8 cellular contexts compared by ENCODE assay signal in genomic region chr5:177600458-177601018, GRCh38. TPM values are rescaled to one million over a fixed set of nuclear protein-coding genes. Genes with fewer than 3 reads are reported as not detected.
DNase-seq lines count a peak whose midpoint lies in the region; ATAC-seq and TF ChIP-seq lines count a peak whose summit lies in the region.

No MANE protein-coding gene starts in this region.

- H3K9me3 ChIP-seq in OCI-LY7 (ENCODE audit: low read length) (no peaks in the 10 kb centered on the region), duodenal mucosa (ENCODE audit: control insufficient read depth in 1 of 2, low read length in 2 of 2) (no peaks in the 10 kb centered on the region), mucosa of stomach (ENCODE audit: control insufficient read depth, low read length) (no peaks in the 10 kb centered on the region)

- TF ChIP-seq CTCF in OCI-LY7 (conservative IDR thresholded peaks at IDR 0.05; ENCODE audit: low read length) = no peak

- CTCF ChIA-PET in OCI-LY7 (lab: Charles Lee; ENCODE audit: unreplicated experiment) = no interaction called here

- H3K4me3 ChIP-seq in OCI-LY7 (ENCODE audit: low read depth, low read length, poor library complexity, severe bottlenecking) = peak overlapping the region; percentile 74
- peak overlapping the region; percentile 77 to 86 for H3K4me3 ChIP-seq in duodenal mucosa (ENCODE audit: low read depth in 1 of 2, low read length in 2 of 2)
- peak overlapping the region; percentile 53 for H3K4me3 ChIP-seq in mucosa of stomach (ENCODE audit: low read length)

- H3K79me2 ChIP-seq in OCI-LY7 (ENCODE audit: insufficient read depth, low read depth, low read length) = 0 out of 2 replicates have a peak, but pooled peaks cover 6% of the 10 kb centered on the region

- H3K4me2 ChIP-seq in OCI-LY7 (ENCODE audit: low read length) = peak overlapping the region; percentile 93

- H3K27ac ChIP-seq in OCI-LY7 (ENCODE audit: low read depth, low read length, poor library complexity, severe bottlenecking) = peak overlapping the region; percentile 47
- H3K27ac ChIP-seq in duodenal mucosa (ENCODE audit: low read depth, low read length) = peak overlapping the region; percentile 50

- no peaks in the 10 kb centered on the region for H4K20me1 ChIP-seq in OCI-LY7 (ENCODE audit: insufficient read depth, low read length)

- H3K36me3 ChIP-seq in OCI-LY7 (ENCODE audit: insufficient read depth, low read length) = peaks cover 16% of the 10 kb centered on the region
- peaks cover 6 to 15% of the 10 kb centered on the region in 2 donors for H3K36me3 ChIP-seq in duodenal mucosa (ENCODE audit: control insufficient read depth in 1 of 2, insufficient read depth in 2 of 2, low read length in 2 of 2)
- H3K36me3 ChIP-seq in mucosa of stomach (ENCODE audit: control insufficient read depth, insufficient read depth, low read length) = peaks cover 2% of the 10 kb centered on the region

- H2AFZ ChIP-seq in OCI-LY7 (ENCODE audit: low read length) = peak overlapping the region; percentile 41; the same call in 1 of the 2 replicates

- H3K4me1 ChIP-seq in OCI-LY7 (ENCODE audit: insufficient read depth, low read length, poor library complexity, severe bottlenecking) = peaks cover 15% of the 10 kb centered on the region
- peaks cover 21 to 29% of the 10 kb centered on the region in 2 donors for H3K4me1 ChIP-seq in duodenal mucosa (ENCODE audit: control insufficient read depth in 1 of 2, insufficient read depth in 2 of 2, low read length in 2 of 2)
- peaks cover 24% of the 10 kb centered on the region for H3K4me1 ChIP-seq in mucosa of stomach (ENCODE audit: control insufficient read depth, insufficient read depth, low read length)

- peak; percentile 76 for DNase-seq in NOMO-1 treated with DMSO at 0.1 percent for 48 hours (lab: John Stamatoyannopoulos, UW; ENCODE audit: unreplicated experiment)
- DNase-seq in NOMO-1 treated with dmso at 0.1 percent for 144 hours (lab: John Stamatoyannopoulos, UW; ENCODE audit: unreplicated experiment) = no peak
- peak; percentile 56 for DNase-seq in OCI-LY7 (ENCODE audit: low spot score)
- no peak for DNase-seq in amniotic stem cell (lab: John Stamatoyannopoulos, UW)

- H3K27me3 ChIP-seq in duodenal mucosa (ENCODE audit: control insufficient read depth in 1 of 2, insufficient read depth in 2 of 2, low read length in 2 of 2) = no peaks in the 10 kb centered on the region
- H3K27me3 ChIP-seq in mucosa of stomach (ENCODE audit: control insufficient read depth, insufficient read depth, low read length) = no peaks in the 10 kb centered on the region

- ATAC-seq in GM19452 (IDR thresholded peaks at IDR 0.05; ENCODE audit: unreplicated experiment) = no peak
- no peak for ATAC-seq in HG03039 (IDR thresholded peaks at IDR 0.05; ENCODE audit: unreplicated experiment)

- peak overlapping the region; percentile 38 to 89 for H3K9ac ChIP-seq in duodenal mucosa (ENCODE audit: low read depth in 1 of 2, low read length in 2 of 2)
- H3K9ac ChIP-seq in mucosa of stomach (ENCODE audit: low read length) = peak overlapping the region; percentile 66

- POLR2A ChIA-PET in OCI-LY7 (lab: Charles Lee) = interaction anchor here (0.9 kb wide), 1 partner anchor 9 kb away, joined by 4 read pairs; the partner anchor contains the start of gene TMED9

- intact Hi-C loops in OCI-LY7 (cut with micrococcal nuclease; ENCODE audit: unreplicated experiment) = loop anchor here (2.0 to 10.0 kb wide), 2 partner anchors 46 to 564 kb away; partner anchors contain the start of gene FAM193B

- H3K9me2 ChIP-seq in OCI-LY7 (ENCODE audit: insufficient read depth, low read length) = no peaks in the 10 kb centered on the region

- BruUV-seq in OCI-LY7 (replicated peaks; lab: Mats Ljungman, UMichigan) = no TSS peak

RNA-seq across cellular contexts. Expression of gene B4GALT7, which starts 0.6 kb away (rescaled TPM):
- total RNA-seq in OCI-LY7 (2014; rRNA removed; shearing (Covaris generic)) = 19.8 and 24.9 TPM in 2 replicates
- total RNA-seq in OCI-LY7 (2022) = 33.7 and 38.5 TPM in 2 replicates

RNA-seq across cellular contexts. Expression of gene TMED9, which starts 8.5 kb away (rescaled TPM):
- 67.6 and 89.7 TPM in 2 replicates for total RNA-seq in OCI-LY7 (2014; rRNA removed; shearing (Covaris generic))
- 125 and 134 TPM in 2 replicates for total RNA-seq in OCI-LY7 (2022)

RNA-seq across cellular contexts. Expression of gene FAM193B, which starts 46.2 kb away (rescaled TPM):
- 63.2 and 92.8 TPM in 2 replicates for total RNA-seq in OCI-LY7 (2014; rRNA removed; shearing (Covaris generic))
- 104 and 113 TPM in 2 replicates for total RNA-seq in OCI-LY7 (2022)

Comparison
In these comparisons a context has a peak if more than half of its experiments do, and no peak if none do; other contexts are left out.
1. DNase-seq: peak in NOMO-1 treated with DMSO at 0.1 percent for 48 hours (single experiment) and OCI-LY7 (single experiment); none in NOMO-1 treated with dmso at 0.1 percent for 144 hours (single experiment) and amniotic stem cell (single experiment).
2. Peak in every context shown above with its lines, with median percentiles within 50 percentile points of each other: H3K4me3 ChIP-seq.